Comparison of ENCODE assay signal across 11 cellular contexts in genomic region chr1:221100196-221100950, GRCh38.
DNase-seq lines count a peak whose midpoint lies in the region; ATAC-seq, FAIRE-seq and TF ChIP-seq lines count a peak whose summit lies in the region.
"Had no signal": no experiment of that assay in that cellular context is flagged by ENCODE, and none has a peak within 500 bp of the region (broad histone marks: within the 10 kb centered on the region; RNA-seq: fewer than 3 reads in every experiment).

No MANE protein-coding gene starts in this region.

- no peaks in the 10 kb centered on the region for H3K27me3 ChIP-seq in heart left ventricle
- no peaks in the 10 kb centered on the region for H3K27me3 ChIP-seq in skeletal muscle satellite cell (ENCODE audit: control insufficient read depth, insufficient read depth, low read length)

- in situ Hi-C loops in G401 (cut with HindIII; ENCODE audit: low sequenced_read_pairs), result no loop called here

- TF ChIP-seq CTCF in heart left ventricle (IDR thresholded peaks at IDR 0.05), result no peak

- H3K4me1 ChIP-seq in heart left ventricle, result peaks cover 0 to 56% (median 0%) of the 10 kb centered on the region in 12 donors
- H3K4me1 ChIP-seq in skeletal muscle satellite cell (ENCODE audit: control insufficient read depth, insufficient read depth, low read length), result peaks cover 46% of the 10 kb centered on the region

- H3K4me3 ChIP-seq in heart left ventricle, result no peak overlapping the region
- no peak overlapping the region for H3K4me3 ChIP-seq in skeletal muscle satellite cell (ENCODE audit: low read length)

- ATAC-seq in heart left ventricle (peak; percentile 38 to 82 (median 76)), HG03565 (IDR thresholded peaks at IDR 0.05; ENCODE audit: unreplicated experiment) (no peak), GM21515 (IDR thresholded peaks at IDR 0.05; ENCODE audit: unreplicated experiment) (no peak)

- no peak for TF ChIP-seq POLR2A in heart left ventricle (IDR thresholded peaks at IDR 0.05)
- no peak for TF ChIP-seq POLR2A in H54 (IDR thresholded peaks at IDR 0.05; ENCODE audit: low read depth, low read length)

- DNase-seq in GM04504 (ENCODE audit: low read depth), result peak; percentile 71
- peak; percentile 64 for DNase-seq in SKM-1 (lab: John Stamatoyannopoulos, UW; ENCODE audit: unreplicated experiment)
- no peak for DNase-seq in heart left ventricle
- DNase-seq in G401 (ENCODE audit: low spot score), result no peak
- DNase-seq in H54 (ENCODE audit: insufficient read length, low spot score), result no peak
- DNase-seq: effector CD8-positive, alpha-beta T cell; NCI-H1694; SHP77 had no signal

- intact Hi-C loops in heart left ventricle (cut with DNase I), result no loop called here

- no peak overlapping the region for H3K9ac ChIP-seq in skeletal muscle satellite cell (ENCODE audit: low read depth, low read length)

- H3K9me3 ChIP-seq in heart left ventricle (no peaks in the 10 kb centered on the region), skeletal muscle satellite cell (replicated peaks; ENCODE audit: low read length) (no peaks in the 10 kb centered on the region)

- peak overlapping the region in 6 of 12 donors; percentile 8 to 85 (median 30) for H3K27ac ChIP-seq in heart left ventricle

- 62 to 75% (median 68%) methylated on average over 8 of the region's 8 CpGs for WGBS in heart left ventricle, 4 donors

- H3K36me3 ChIP-seq in heart left ventricle, result no peaks in the 10 kb centered on the region
- H3K36me3 ChIP-seq in skeletal muscle satellite cell (ENCODE audit: insufficient read depth, low read length), result no peaks in the 10 kb centered on the region

- H3K4me2 ChIP-seq in skeletal muscle satellite cell (ENCODE audit: low read length), result peak overlapping the region; percentile 7

- no peak for FAIRE-seq in H54 (lab: Jason Lieb, UNC)

Comparison
In these comparisons a context has a peak if more than half of its experiments do, and no peak if none do; other contexts are left out.
1. DNase-seq: peak in GM04504 (single experiment) and SKM-1 (single experiment); none in heart left ventricle (0 of 5), G401 (single experiment) and H54 (single experiment).
2. ATAC-seq: peak in heart left ventricle (4 of 4); none in HG03565 (single experiment) and GM21515 (single experiment).